ENCODE assay signal across 1 cellular context in genomic region chr15:48855501-48856440, GRCh38.
TF ChIP-seq lines count a peak whose summit lies in the region.

No MANE protein-coding gene starts in this region.

TF ChIP-seq in K562, 482 proteins besides CTCF, POLR2A, EP300 and RAD21 (continued from another document and continues in another):
- TF ChIP-seq, protein P1, sequence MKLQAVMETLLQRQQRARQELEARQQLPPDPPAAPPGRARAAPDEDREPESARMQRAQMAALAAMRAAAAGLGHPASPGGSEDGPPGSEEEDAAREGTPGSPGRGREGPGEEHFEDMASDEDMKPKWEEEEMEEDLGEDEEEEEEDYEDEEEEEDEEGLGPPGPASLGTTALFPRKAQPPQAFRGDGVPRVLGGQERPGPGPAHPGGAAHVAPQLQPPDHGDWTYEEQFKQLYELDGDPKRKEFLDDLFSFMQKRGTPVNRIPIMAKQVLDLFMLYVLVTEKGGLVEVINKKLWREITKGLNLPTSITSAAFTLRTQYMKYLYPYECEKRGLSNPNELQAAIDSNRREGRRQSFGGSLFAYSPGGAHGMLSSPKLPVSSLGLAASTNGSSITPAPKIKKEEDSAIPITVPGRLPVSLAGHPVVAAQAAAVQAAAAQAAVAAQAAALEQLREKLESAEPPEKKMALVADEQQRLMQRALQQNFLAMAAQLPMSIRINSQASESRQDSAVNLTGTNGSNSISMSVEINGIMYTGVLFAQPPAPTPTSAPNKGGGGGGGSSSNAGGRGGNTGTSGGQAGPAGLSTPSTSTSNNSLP (IDR thresholded peaks at IDR 0.05; ENCODE audit: borderline replicate concordance, low read depth, low read length), result 0 out of 2 replicates have a peak, but pooled peaks have one; percentile 44
- TF ChIP-seq RFX5 (IDR thresholded peaks at IDR 0.05; ENCODE audit: low read depth, low read length), result peak; percentile 58; the same call in 1 of the 2 replicates
- TF ChIP-seq CBX1 (IDR thresholded peaks at IDR 0.05; ENCODE audit: low read depth), result no peak
- TF ChIP-seq, protein P2, sequence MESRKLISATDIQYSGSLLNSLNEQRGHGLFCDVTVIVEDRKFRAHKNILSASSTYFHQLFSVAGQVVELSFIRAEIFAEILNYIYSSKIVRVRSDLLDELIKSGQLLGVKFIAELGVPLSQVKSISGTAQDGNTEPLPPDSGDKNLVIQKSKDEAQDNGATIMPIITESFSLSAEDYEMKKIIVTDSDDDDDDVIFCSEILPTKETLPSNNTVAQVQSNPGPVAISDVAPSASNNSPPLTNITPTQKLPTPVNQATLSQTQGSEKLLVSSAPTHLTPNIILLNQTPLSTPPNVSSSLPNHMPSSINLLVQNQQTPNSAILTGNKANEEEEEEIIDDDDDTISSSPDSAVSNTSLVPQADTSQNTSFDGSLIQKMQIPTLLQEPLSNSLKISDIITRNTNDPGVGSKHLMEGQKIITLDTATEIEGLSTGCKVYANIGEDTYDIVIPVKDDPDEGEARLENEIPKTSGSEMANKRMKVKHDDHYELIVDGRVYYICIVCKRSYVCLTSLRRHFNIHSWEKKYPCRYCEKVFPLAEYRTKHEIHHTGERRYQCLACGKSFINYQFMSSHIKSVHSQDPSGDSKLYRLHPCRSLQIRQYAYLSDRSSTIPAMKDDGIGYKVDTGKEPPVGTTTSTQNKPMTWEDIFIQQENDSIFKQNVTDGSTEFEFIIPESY (CRISPR knock-in tag; IDR thresholded peaks at IDR 0.05), result no peak
- TF ChIP-seq TEAD1 (CRISPR knock-in tag; IDR thresholded peaks at IDR 0.05), result peak in 1 of 2 experiments; percentile 55; a peak in 1 of 4 replicates
- no peak for TF ChIP-seq PTRF (tag; IDR thresholded peaks at IDR 0.05)
- TF ChIP-seq HEY1 (CRISPR knock-in tag; IDR thresholded peaks at IDR 0.05; ENCODE audit: borderline replicate concordance), result no peak
- TF ChIP-seq MEF2D (tag; conservative IDR thresholded peaks at IDR 0.05; ENCODE audit: low read depth), result no peak
- TF ChIP-seq RAD51 (IDR thresholded peaks at IDR 0.05; ENCODE audit: borderline replicate concordance, low read depth), result no peak
- TF ChIP-seq ARID4B (CRISPR knock-in tag; IDR thresholded peaks at IDR 0.05), result no peak
- TF ChIP-seq L3MBTL2 (IDR thresholded peaks at IDR 0.05), result 0 out of 2 replicates have a peak, but pooled peaks have one; percentile 17
- no peak for TF ChIP-seq ZNF140 (CRISPR knock-in tag; IDR thresholded peaks at IDR 0.05)
- TF ChIP-seq TCF7 (IDR thresholded peaks at IDR 0.05; ENCODE audit: borderline replicate concordance), result no peak
- TF ChIP-seq, protein P3, sequence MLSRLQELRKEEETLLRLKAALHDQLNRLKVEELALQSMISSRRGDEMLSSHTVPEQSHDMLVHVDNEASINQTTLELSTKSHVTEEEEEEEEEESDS (CRISPR knock-in tag; IDR thresholded peaks at IDR 0.05), result no peak
- TF ChIP-seq ZNF77 (CRISPR knock-in tag; IDR thresholded peaks at IDR 0.05), result no peak
- no peak for TF ChIP-seq ZKSCAN8 (CRISPR knock-in tag; IDR thresholded peaks at IDR 0.05)
- no peak for TF ChIP-seq JUND (IDR thresholded peaks at IDR 0.05; ENCODE audit: borderline replicate concordance, low read depth, low read length)
- peak; percentile 43; the same call in 1 of the 3 replicates for TF ChIP-seq JUND (tag; IDR thresholded peaks at IDR 0.05; ENCODE audit: borderline replicate concordance, low read depth, low read length)
- no peak for TF ChIP-seq HMGN3 (IDR thresholded peaks at IDR 0.05; ENCODE audit: borderline replicate concordance, extremely low read depth, insufficient read length, low read depth, low read length)
- TF ChIP-seq ZNF76 (CRISPR knock-in tag; IDR thresholded peaks at IDR 0.05; ENCODE audit: borderline replicate concordance), result no peak
- no peak for TF ChIP-seq POLR2AphosphoS5 (IDR thresholded peaks at IDR 0.05; ENCODE audit: control insufficient read depth, insufficient read depth, low read depth, low read length)
- TF ChIP-seq, protein P4, sequence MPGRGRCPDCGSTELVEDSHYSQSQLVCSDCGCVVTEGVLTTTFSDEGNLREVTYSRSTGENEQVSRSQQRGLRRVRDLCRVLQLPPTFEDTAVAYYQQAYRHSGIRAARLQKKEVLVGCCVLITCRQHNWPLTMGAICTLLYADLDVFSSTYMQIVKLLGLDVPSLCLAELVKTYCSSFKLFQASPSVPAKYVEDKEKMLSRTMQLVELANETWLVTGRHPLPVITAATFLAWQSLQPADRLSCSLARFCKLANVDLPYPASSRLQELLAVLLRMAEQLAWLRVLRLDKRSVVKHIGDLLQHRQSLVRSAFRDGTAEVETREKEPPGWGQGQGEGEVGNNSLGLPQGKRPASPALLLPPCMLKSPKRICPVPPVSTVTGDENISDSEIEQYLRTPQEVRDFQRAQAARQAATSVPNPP (IDR thresholded peaks at IDR 0.05; ENCODE audit: borderline replicate concordance, insufficient read depth, insufficient read length), result no peak
- no peak for TF ChIP-seq GABPB1 (CRISPR knock-in tag; IDR thresholded peaks at IDR 0.05)
- TF ChIP-seq, protein P5, sequence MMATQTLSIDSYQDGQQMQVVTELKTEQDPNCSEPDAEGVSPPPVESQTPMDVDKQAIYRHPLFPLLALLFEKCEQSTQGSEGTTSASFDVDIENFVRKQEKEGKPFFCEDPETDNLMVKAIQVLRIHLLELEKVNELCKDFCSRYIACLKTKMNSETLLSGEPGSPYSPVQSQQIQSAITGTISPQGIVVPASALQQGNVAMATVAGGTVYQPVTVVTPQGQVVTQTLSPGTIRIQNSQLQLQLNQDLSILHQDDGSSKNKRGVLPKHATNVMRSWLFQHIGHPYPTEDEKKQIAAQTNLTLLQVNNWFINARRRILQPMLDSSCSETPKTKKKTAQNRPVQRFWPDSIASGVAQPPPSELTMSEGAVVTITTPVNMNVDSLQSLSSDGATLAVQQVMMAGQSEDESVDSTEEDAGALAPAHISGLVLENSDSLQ (IDR thresholded peaks at IDR 0.05), result 0 out of 2 replicates have a peak, but pooled peaks have one; percentile 6
- TF ChIP-seq ZBTB11 (CRISPR knock-in tag; IDR thresholded peaks at IDR 0.05), result no peak
- TF ChIP-seq, protein P6, sequence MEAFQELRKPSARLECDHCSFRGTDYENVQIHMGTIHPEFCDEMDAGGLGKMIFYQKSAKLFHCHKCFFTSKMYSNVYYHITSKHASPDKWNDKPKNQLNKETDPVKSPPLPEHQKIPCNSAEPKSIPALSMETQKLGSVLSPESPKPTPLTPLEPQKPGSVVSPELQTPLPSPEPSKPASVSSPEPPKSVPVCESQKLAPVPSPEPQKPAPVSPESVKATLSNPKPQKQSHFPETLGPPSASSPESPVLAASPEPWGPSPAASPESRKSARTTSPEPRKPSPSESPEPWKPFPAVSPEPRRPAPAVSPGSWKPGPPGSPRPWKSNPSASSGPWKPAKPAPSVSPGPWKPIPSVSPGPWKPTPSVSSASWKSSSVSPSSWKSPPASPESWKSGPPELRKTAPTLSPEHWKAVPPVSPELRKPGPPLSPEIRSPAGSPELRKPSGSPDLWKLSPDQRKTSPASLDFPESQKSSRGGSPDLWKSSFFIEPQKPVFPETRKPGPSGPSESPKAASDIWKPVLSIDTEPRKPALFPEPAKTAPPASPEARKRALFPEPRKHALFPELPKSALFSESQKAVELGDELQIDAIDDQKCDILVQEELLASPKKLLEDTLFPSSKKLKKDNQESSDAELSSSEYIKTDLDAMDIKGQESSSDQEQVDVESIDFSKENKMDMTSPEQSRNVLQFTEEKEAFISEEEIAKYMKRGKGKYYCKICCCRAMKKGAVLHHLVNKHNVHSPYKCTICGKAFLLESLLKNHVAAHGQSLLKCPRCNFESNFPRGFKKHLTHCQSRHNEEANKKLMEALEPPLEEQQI (IDR thresholded peaks at IDR 0.05), result 0 out of 2 replicates have a peak, but pooled peaks have one; percentile 32
- TF ChIP-seq, protein P7, sequence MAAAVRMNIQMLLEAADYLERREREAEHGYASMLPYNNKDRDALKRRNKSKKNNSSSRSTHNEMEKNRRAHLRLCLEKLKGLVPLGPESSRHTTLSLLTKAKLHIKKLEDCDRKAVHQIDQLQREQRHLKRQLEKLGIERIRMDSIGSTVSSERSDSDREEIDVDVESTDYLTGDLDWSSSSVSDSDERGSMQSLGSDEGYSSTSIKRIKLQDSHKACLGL (CRISPR knock-in tag; IDR thresholded peaks at IDR 0.05; ENCODE audit: borderline replicate concordance, poor library complexity, severe bottlenecking), result no peak
- peak; percentile 81 for TF ChIP-seq TEAD2 (tag; IDR thresholded peaks at IDR 0.05)
- no peak for TF ChIP-seq RCOR1 (IDR thresholded peaks at IDR 0.05; ENCODE audit: borderline replicate concordance in 1 of 2, low read depth in 2 of 2, low read length in 2 of 2)
- TF ChIP-seq TFAM (CRISPR knock-in tag; conservative IDR thresholded peaks at IDR 0.05), result no peak
- TF ChIP-seq ZNF277 (CRISPR knock-in tag; IDR thresholded peaks at IDR 0.05; ENCODE audit: borderline replicate concordance), result no peak
- TF ChIP-seq RBM17 (IDR thresholded peaks at IDR 0.05; ENCODE audit: borderline replicate concordance, low read depth, low read length), result no peak
- 0 out of 2 replicates have a peak, but pooled peaks have one; percentile 8 for TF ChIP-seq SPI1 (IDR thresholded peaks at IDR 0.05; ENCODE audit: borderline replicate concordance, low read depth, low read length)
- TF ChIP-seq SMC3 (conservative IDR thresholded peaks at IDR 0.05; ENCODE audit: insufficient read depth, low read depth, low read length), result peak; percentile 31; the same call in 1 of the 2 replicates
- no peak for TF ChIP-seq ZBTB7A (IDR thresholded peaks at IDR 0.05; ENCODE audit: borderline replicate concordance, control insufficient read depth, low read depth, low read length)
- no peak for TF ChIP-seq PHTF2 (CRISPR knock-in tag; IDR thresholded peaks at IDR 0.05)
